1 cellular context compared by ENCODE assay signal in the genomic region with DNA sequence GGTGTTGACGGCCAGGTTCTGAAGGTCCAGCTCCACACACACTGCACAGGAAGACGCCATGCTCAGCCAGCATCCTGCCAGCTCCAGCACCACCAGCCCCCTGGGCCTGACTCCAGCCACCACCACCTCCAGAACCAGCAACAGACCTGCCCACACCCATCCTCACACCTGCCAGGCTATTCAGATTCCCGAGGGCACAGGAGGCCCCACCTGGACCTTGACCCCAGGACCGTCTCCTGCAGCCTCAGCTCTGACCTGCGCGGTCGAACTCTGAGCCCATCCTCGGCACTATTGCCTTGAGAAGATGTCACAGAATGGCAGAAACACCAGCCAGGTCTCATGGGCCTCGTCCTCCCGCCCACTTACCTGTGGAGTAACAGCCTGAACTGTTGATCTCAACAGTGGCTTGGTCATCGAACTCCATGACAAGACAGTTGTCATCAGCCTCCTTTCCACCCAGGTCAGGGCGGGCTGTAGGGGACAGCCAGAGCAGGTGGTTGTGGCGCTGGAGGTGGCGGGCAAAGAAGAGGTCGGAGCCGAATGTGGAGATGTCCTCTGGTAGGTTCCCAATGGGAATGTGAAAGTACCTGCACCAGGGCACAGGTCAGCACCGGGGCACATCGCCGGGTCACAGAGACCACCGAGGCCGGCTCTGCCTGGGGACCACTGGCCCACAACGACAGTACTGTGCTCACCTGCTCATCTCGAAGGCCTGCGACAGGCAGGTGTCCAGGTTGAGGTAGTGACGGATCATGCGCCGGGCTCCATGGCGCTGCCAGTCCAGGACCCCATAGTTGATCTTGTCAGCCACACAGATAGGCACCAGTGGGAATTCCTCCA.
TF ChIP-seq lines count a peak whose summit lies in the region.

No MANE protein-coding gene starts in this region.

TF ChIP-seq in HCT116, 20 proteins besides CTCF, POLR2A, EP300 and RAD21 (continued from another document):
- TF ChIP-seq ELF1 (IDR thresholded peaks at IDR 0.05; ENCODE audit: borderline replicate concordance, low read depth) (no peak), SIN3A (IDR thresholded peaks at IDR 0.05; ENCODE audit: low read depth) (no peak), JUND (IDR thresholded peaks at IDR 0.05) (no peak), POLR2AphosphoS5 (IDR thresholded peaks at IDR 0.05; ENCODE audit: low read depth, low read length) (no peak), CEBPB (IDR thresholded peaks at IDR 0.05; ENCODE audit: low read depth) (no peak), EZH2phosphoT487 (IDR thresholded peaks at IDR 0.05; ENCODE audit: borderline replicate concordance) (no peak), ZBTB33 (IDR thresholded peaks at IDR 0.05; ENCODE audit: extremely low read depth, insufficient replicate concordance, low read length) (no peak), TCF7L2 (IDR thresholded peaks at IDR 0.05; ENCODE audit: borderline replicate concordance, extremely low read depth, insufficient read depth, insufficient read length) (no peak), YY1 (IDR thresholded peaks at IDR 0.05; ENCODE audit: extremely low read depth, insufficient replicate concordance, low read depth, low read length) (no peak), CBX3 (IDR thresholded peaks at IDR 0.05; ENCODE audit: low read depth) (no peak)
- TF ChIP-seq, protein P1, sequence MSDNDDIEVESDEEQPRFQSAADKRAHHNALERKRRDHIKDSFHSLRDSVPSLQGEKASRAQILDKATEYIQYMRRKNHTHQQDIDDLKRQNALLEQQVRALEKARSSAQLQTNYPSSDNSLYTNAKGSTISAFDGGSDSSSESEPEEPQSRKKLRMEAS (IDR thresholded peaks at IDR 0.05) = no peak
- TF ChIP-seq, protein P2, sequence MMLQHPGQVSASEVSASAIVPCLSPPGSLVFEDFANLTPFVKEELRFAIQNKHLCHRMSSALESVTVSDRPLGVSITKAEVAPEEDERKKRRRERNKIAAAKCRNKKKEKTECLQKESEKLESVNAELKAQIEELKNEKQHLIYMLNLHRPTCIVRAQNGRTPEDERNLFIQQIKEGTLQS (IDR thresholded peaks at IDR 0.05) = no peak
